ENCODE assay signal across 11 cellular contexts in the genomic region with DNA sequence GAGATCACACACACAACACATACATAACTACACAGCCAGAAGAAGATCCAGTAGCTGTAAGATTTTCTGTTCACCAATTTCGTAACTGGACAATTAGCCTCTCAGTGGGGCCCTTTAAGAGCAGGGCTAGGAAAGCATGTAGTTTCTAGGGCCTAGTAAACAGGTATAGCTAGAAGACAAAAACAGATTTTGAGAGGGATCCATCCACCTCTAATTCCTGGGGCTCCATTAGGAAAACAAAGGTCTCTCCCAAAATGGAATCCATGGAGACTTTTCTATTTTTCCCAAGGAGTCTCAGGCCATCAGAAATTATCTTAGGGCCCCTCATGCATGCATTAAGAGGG.
"Had no signal": no experiment of that assay in that cellular context is flagged by ENCODE, and none has a peak within 500 bp of the region (broad histone marks: within the 10 kb centered on the region; RNA-seq: fewer than 3 reads in every experiment).

No MANE protein-coding gene starts in this region.

- H3K27me3 ChIP-seq: foreskin keratinocyte, pancreas, suprapubic skin, thyroid gland had no signal

- H3K9me3 ChIP-seq: thyroid gland had no signal

- H3K4me2 ChIP-seq: smooth muscle cell had no signal

- DNase-seq: effector memory CD8-positive, alpha-beta T cell; foreskin keratinocyte; naive thymus-derived CD8-positive, alpha-beta T cell; nucleus accumbens; pancreas; right cardiac atrium; stimulated activated CD4-positive, alpha-beta T cell treated with anti-CD3 and anti-CD28 coated beads, Interleukin-2, amount 100 ng/mL, for 48 hours; stimulated activated naive CD8-positive, alpha-beta T cell treated with anti-CD3 and anti-CD28 coated beads, Interleukin-15, Interleukin-2, amounts not matched to agents 100 U/mL and 50 U/mL, for 24 hours; thyroid gland had no signal

- H3K27ac ChIP-seq: foreskin keratinocyte, pancreas, suprapubic skin, thyroid gland had no signal

- H3K4me1 ChIP-seq: foreskin keratinocyte, pancreas, suprapubic skin, thyroid gland had no signal

- H3K36me3 ChIP-seq: pancreas, suprapubic skin, thyroid gland had no signal

- H3K4me3 ChIP-seq: pancreas, smooth muscle cell, suprapubic skin, thyroid gland had no signal
